In the genomic region with DNA sequence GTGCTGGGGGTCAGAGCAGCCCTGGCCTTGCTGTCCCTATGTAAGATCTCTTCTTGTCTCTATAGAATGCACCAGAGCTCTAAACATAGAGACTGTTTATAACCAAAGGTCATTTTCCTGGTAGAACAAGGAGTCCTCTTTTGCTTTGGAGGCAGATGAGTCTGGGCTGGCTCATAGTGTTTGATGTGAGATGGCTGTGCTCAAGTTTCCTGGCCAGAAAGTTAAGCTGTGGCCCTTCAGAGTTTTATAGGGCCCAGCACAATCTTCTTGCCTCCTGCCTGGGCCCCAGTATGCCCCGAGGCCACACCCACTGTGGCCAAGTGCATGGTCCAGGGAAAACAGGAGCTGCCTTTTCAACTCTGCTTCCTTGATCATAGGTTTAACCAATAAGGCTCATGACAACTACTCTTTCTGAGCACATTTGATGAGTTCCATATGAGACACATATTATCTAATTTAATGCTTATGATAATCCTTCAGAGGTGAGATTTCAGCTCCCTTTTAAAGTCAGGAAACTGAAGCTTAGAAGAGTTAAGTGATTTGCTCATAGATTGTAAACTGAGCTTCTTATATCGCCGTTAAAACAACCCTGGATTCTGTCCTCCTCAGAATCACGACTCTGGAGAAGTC, we compare ENCODE assay signal across 26 cellular contexts.
DNase-seq lines count a peak whose midpoint lies in the region; ATAC-seq and TF ChIP-seq lines count a peak whose summit lies in the region.
"Had no signal": no experiment of that assay in that cellular context is flagged by ENCODE, and none has a peak within 500 bp of the region (broad histone marks: within the 10 kb centered on the region; RNA-seq: fewer than 3 reads in every experiment).

No MANE protein-coding gene starts in this region.

- peak overlapping the region; percentile 25 for H4K8ac ChIP-seq in trophoblast cell (ENCODE audit: low read depth, low read length)

- no peaks in the 10 kb centered on the region for H3F3A ChIP-seq in SK-N-SH (replicated peaks; ENCODE audit: insufficient read depth)

- H2AFZ ChIP-seq in hepatocyte: no peak overlapping the region
- peak overlapping the region; percentile 30 for H2AFZ ChIP-seq in trophoblast cell (ENCODE audit: insufficient read depth, low read length, poor library complexity)
- no peak overlapping the region for H2AFZ ChIP-seq in SK-N-SH (ENCODE audit: low read depth)

- no peaks in the 10 kb centered on the region for H3K9me2 ChIP-seq in hepatocyte (replicated peaks; ENCODE audit: insufficient read depth)
- H3K9me2 ChIP-seq in SK-N-SH: no peaks in the 10 kb centered on the region

- 48% methylated on average over 4 of the region's 4 CpGs for WGBS in hepatocyte (ENCODE audit: low lambda C conversion rate, missing lambda C conversion rate)
- no CpG with 5 or more reads among the region's 4 CpGs for WGBS in trophoblast cell (ENCODE audit: extremely low coverage, insufficient coverage, insufficient read length)
- 44% methylated on average over 4 of the region's 4 CpGs for WGBS in SK-N-SH (ENCODE audit: low lambda C conversion rate)

- peak overlapping the region; percentile 73 for H2AK5ac ChIP-seq in trophoblast cell (ENCODE audit: low read length)

- TF ChIP-seq CTCF in hepatocyte (IDR thresholded peaks at IDR 0.05; ENCODE audit: poor library complexity) (no peak), SK-N-SH (IDR thresholded peaks at IDR 0.05) (no peak)

- peak overlapping the region; percentile 70 for H2BK12ac ChIP-seq in trophoblast cell (ENCODE audit: low read length)

- CTCF ChIA-PET in SK-N-SH (lab: Yijun Ruan, JAX): interaction anchor here (0.6 to 0.9 kb wide), 2 partner anchors 14 to 502 kb away, joined by 3 to 4 read pairs; no protein-coding TSS in a partner anchor

- H3K79me2 ChIP-seq in hepatocyte (no peaks in the 10 kb centered on the region), trophoblast cell (ENCODE audit: control insufficient read depth, insufficient read depth, low read length, poor library complexity) (peaks cover 1% of the 10 kb centered on the region), SK-N-SH (ENCODE audit: insufficient read depth) (no peaks in the 10 kb centered on the region)

- H3K27ac Mint-ChIP-seq in CD4-positive, CD25-positive, alpha-beta regulatory T cell: peak overlapping the region in 2 of 3 donors; percentile 1 to 28
- H3K27ac Mint-ChIP-seq in stimulated activated memory B cell treated with anti-CD40 and anti-IgM and Interleukin-4, amounts not matched to agents 10 μg/mL and 1 μg/mL and 100 μg/mL, for 72 hours: no peak overlapping the region
- H3K27ac Mint-ChIP-seq: activated T-cell treated with anti-CD3 and anti-CD28 coated beads, Interleukin-2, amount 50 U/mL, for 24 hours; natural killer cell treated with Interleukin-12 subunit alpha and Interleukin-12 subunit beta and Interleukin-15 and Interleukin-18, amount 100 ng/mL, for 72 hours; stimulated activated naive CD8-positive, alpha-beta T cell treated with anti-CD3 and anti-CD28 coated beads, Interleukin-15, amount 100 ng/mL, for 72 hours had no signal

- peaks cover 4% of the 10 kb centered on the region for H3K27me3 Mint-ChIP-seq in CD4-positive, CD25-positive, alpha-beta regulatory T cell
- peaks cover 11% of the 10 kb centered on the region for H3K27me3 Mint-ChIP-seq in stimulated activated memory B cell treated with anti-CD40 and anti-IgM and Interleukin-4, amounts not matched to agents 10 μg/mL and 1 μg/mL and 100 μg/mL, for 72 hours

- H3K36me3 ChIP-seq in CD4-positive, CD25-positive, alpha-beta regulatory T cell (ENCODE audit: control insufficient read depth, insufficient read depth, low read length): no peaks in the 10 kb centered on the region
- H3K36me3 ChIP-seq in hepatocyte (replicated peaks; ENCODE audit: insufficient read depth, low read depth) (no peaks in the 10 kb centered on the region), trophoblast cell (ENCODE audit: control insufficient read depth in 1 of 2, insufficient read depth in 2 of 2, low read length in 2 of 2) (no peaks in the 10 kb centered on the region), SK-N-SH (replicated peaks in 1 of 2; ENCODE audit: control insufficient read depth in 1 of 2, insufficient read depth in 2 of 2, low read length in 1 of 2) (no peaks in the 10 kb centered on the region)
- H3K36me3 ChIP-seq: heart left ventricle, pancreas, upper lobe of left lung had no signal

- H4K20me1 ChIP-seq in hepatocyte (ENCODE audit: insufficient read depth, poor library complexity, severe bottlenecking) (no peaks in the 10 kb centered on the region), SK-N-SH (ENCODE audit: insufficient read depth) (no peaks in the 10 kb centered on the region)

- no peak overlapping the region for H3K14ac ChIP-seq in trophoblast cell (ENCODE audit: low read length)

- DNase-seq in CD4-positive, CD25-positive, alpha-beta regulatory T cell: no peak
- peak; percentile 94 for DNase-seq in SK-N-DZ (ENCODE audit: low spot score)
- no peak for DNase-seq in hepatocyte (ENCODE audit: low spot score)
- DNase-seq in trophoblast cell: no peak
- no peak for DNase-seq in SK-N-SH
- DNase-seq in HUDEP-2 (lab: John Stamatoyannopoulos, UW; ENCODE audit: unreplicated experiment in 76 of 76): no peak
- DNase-seq: activated CD4-positive, alpha-beta T cell treated with anti-CD3 and anti-CD28 coated beads for 48 hours; activated T-cell treated with anti-CD3 and anti-CD28 coated beads, Interleukin-2, amount 50 U/mL, for 24 hours; cortex of kidney; EL; H9; mesenchymal stem cell; NCI-H1048; NCI-H187; NCI-H526 treated with DMSO at 0.1 percent for 48 hours; pancreas; stimulated activated CD4-positive, alpha-beta T cell treated with anti-CD3 and anti-CD28 coated beads, Interleukin-12 subunit alpha, Interleukin-12 subunit beta, amount 100 ng/mL, for 4 hours; stimulated activated naive CD8-positive, alpha-beta T cell treated with anti-CD3 and anti-CD28 coated beads, Interleukin-15, amount 100 ng/mL, for 72 hours had no signal

- no peaks in the 10 kb centered on the region for H3K4me1 ChIP-seq in CD4-positive, CD25-positive, alpha-beta regulatory T cell (ENCODE audit: control insufficient read depth, insufficient read depth, low read length, poor library complexity, severe bottlenecking)
- H3K4me1 ChIP-seq in hepatocyte (ENCODE audit: insufficient read depth): no peaks in the 10 kb centered on the region
- H3K4me1 ChIP-seq in trophoblast cell (ENCODE audit: control insufficient read depth in 1 of 2, insufficient read depth in 2 of 2, low read length in 2 of 2): peaks cover 11 to 17% of the 10 kb centered on the region in 2 experiments
- H3K4me1 ChIP-seq in SK-N-SH (ENCODE audit: control insufficient read depth in 1 of 2, insufficient read depth in 2 of 2, low read depth in 1 of 2, low read length in 1 of 2): no peaks in the 10 kb centered on the region
- H3K4me1 ChIP-seq: heart left ventricle, pancreas had no signal

- H2BK5ac ChIP-seq in trophoblast cell (ENCODE audit: low read depth, low read length, poor library complexity): no peak overlapping the region

- H3K27ac ChIP-seq in CD4-positive, CD25-positive, alpha-beta regulatory T cell (ENCODE audit: insufficient read depth, low read length, poor library complexity, severe bottlenecking): no peak overlapping the region
- H3K27ac ChIP-seq in hepatocyte: peak overlapping the region; percentile 91
- H3K27ac ChIP-seq in trophoblast cell (ENCODE audit: low read depth, low read length): peak overlapping the region; percentile 15
- no peak overlapping the region for H3K27ac ChIP-seq in SK-N-SH (ENCODE audit: low read depth in 2 of 2, low read length in 1 of 2)
- H3K27ac ChIP-seq: A549, heart left ventricle, pancreas, SK-N-MC, VCaP had no signal

- H3K4me3 Mint-ChIP-seq in CD4-positive, CD25-positive, alpha-beta regulatory T cell: no peak overlapping the region
- H3K4me3 Mint-ChIP-seq in stimulated activated memory B cell treated with anti-CD40 and anti-IgM and Interleukin-4, amounts not matched to agents 10 μg/mL and 1 μg/mL and 100 μg/mL, for 72 hours: no peak overlapping the region
- H3K4me3 Mint-ChIP-seq: activated T-cell treated with anti-CD3 and anti-CD28 coated beads, Interleukin-2, amount 50 U/mL, for 24 hours; H9; natural killer cell treated with Interleukin-12 subunit alpha and Interleukin-12 subunit beta and Interleukin-15 and Interleukin-18, amount 100 ng/mL, for 72 hours; stimulated activated naive CD8-positive, alpha-beta T cell treated with anti-CD3 and anti-CD28 coated beads, Interleukin-15, amount 100 ng/mL, for 72 hours had no signal

- no peak for TF ChIP-seq RAD21 in SK-N-SH (IDR thresholded peaks at IDR 0.05; ENCODE audit: low read length)

- peaks cover 0 to 1% (median 0%) of the 10 kb centered on the region in 7 donors for H3K9me3 Mint-ChIP-seq in CD4-positive, CD25-positive, alpha-beta regulatory T cell
- peaks cover 12% of the 10 kb centered on the region for H3K9me3 Mint-ChIP-seq in stimulated activated memory B cell treated with anti-CD40 and anti-IgM and Interleukin-4, amounts not matched to agents 10 μg/mL and 1 μg/mL and 100 μg/mL, for 72 hours
- H3K9me3 Mint-ChIP-seq: activated T-cell treated with anti-CD3 and anti-CD28 coated beads, Interleukin-2, amount 50 U/mL, for 24 hours; natural killer cell treated with Interleukin-12 subunit alpha and Interleukin-12 subunit beta and Interleukin-15 and Interleukin-18, amount 100 ng/mL, for 72 hours; stimulated activated naive CD8-positive, alpha-beta T cell treated with anti-CD3 and anti-CD28 coated beads, Interleukin-15, amount 100 ng/mL, for 72 hours had no signal

- peaks cover 9% of the 10 kb centered on the region for H3K79me1 ChIP-seq in trophoblast cell (ENCODE audit: low read length)

- H3K4me1 Mint-ChIP-seq in CD4-positive, CD25-positive, alpha-beta regulatory T cell: peaks cover 0 to 2% (median 0%) of the 10 kb centered on the region in 4 donors
- H3K4me1 Mint-ChIP-seq in stimulated activated memory B cell treated with anti-CD40 and anti-IgM and Interleukin-4, amounts not matched to agents 10 μg/mL and 1 μg/mL and 100 μg/mL, for 72 hours: no peaks in the 10 kb centered on the region
- H3K4me1 Mint-ChIP-seq: stimulated activated naive CD8-positive, alpha-beta T cell treated with anti-CD3 and anti-CD28 coated beads, Interleukin-15, amount 100 ng/mL, for 72 hours had no signal

- TF ChIP-seq EP300 in SK-N-SH (IDR thresholded peaks at IDR 0.05; ENCODE audit: borderline replicate concordance in 1 of 2, low read depth in 1 of 2, low read length in 1 of 2): no peak

- no peaks in the 10 kb centered on the region for H3K36me3 Mint-ChIP-seq in CD4-positive, CD25-positive, alpha-beta regulatory T cell
- no peaks in the 10 kb centered on the region for H3K36me3 Mint-ChIP-seq in stimulated activated memory B cell treated with anti-CD40 and anti-IgM and Interleukin-4, amounts not matched to agents 10 μg/mL and 1 μg/mL and 100 μg/mL, for 72 hours
- H3K36me3 Mint-ChIP-seq: natural killer cell treated with Interleukin-12 subunit alpha and Interleukin-12 subunit beta and Interleukin-15 and Interleukin-18, amount 100 ng/mL, for 72 hours had no signal

- no peaks in the 10 kb centered on the region for H3K9me3 ChIP-seq in CD4-positive, CD25-positive, alpha-beta regulatory T cell (ENCODE audit: control insufficient read depth in 2 of 2, low read length in 2 of 2)
- H3K9me3 ChIP-seq in hepatocyte (ENCODE audit: low read depth) (no peaks in the 10 kb centered on the region), trophoblast cell (ENCODE audit: insufficient read depth, low read depth, low read length) (peaks cover 3% of the 10 kb centered on the region), SK-N-SH (no peaks in the 10 kb centered on the region; the same call in 1 of the 2 replicates)
- H3K9me3 ChIP-seq: A549, pancreas, upper lobe of left lung had no signal

- no peak overlapping the region for H3K18ac ChIP-seq in trophoblast cell (ENCODE audit: low read length)

- no peak overlapping the region for H3K4me3 ChIP-seq in CD4-positive, CD25-positive, alpha-beta regulatory T cell (ENCODE audit: low read depth, low read length)
- no peak overlapping the region for H3K4me3 ChIP-seq in hepatocyte
- H3K4me3 ChIP-seq in trophoblast cell (ENCODE audit: low read depth, low read length): no peak overlapping the region
- H3K4me3 ChIP-seq in SK-N-SH (ENCODE audit: low read depth in 2 of 2, low read length in 1 of 2): no peak overlapping the region
- H3K4me3 ChIP-seq: A549, heart left ventricle, pancreas, SK-N-MC, upper lobe of left lung had no signal

- no peak overlapping the region for H4K12ac ChIP-seq in trophoblast cell (ENCODE audit: low read depth, low read length)

- peak overlapping the region; percentile 43 for H2BK120ac ChIP-seq in trophoblast cell (ENCODE audit: insufficient read depth, low read length, poor library complexity)

- H4K91ac ChIP-seq in trophoblast cell (ENCODE audit: low read depth, low read length): peak overlapping the region; percentile 72

- no peak for ATAC-seq in CD4-positive, CD25-positive, alpha-beta regulatory T cell (ENCODE audit: low read depth in 2 of 2)
- no peak for ATAC-seq in stimulated activated memory B cell treated with anti-CD40 and anti-IgM and Interleukin-4, amounts not matched to agents 10 μg/mL and 1 μg/mL and 100 μg/mL, for 72 hours
- no peak for ATAC-seq in HG02678 (IDR thresholded peaks at IDR 0.05; ENCODE audit: unreplicated experiment)
- ATAC-seq: stimulated activated naive CD8-positive, alpha-beta T cell treated with anti-CD3 and anti-CD28 coated beads, Interleukin-15, amount 100 ng/mL, for 72 hours had no signal

- H3K27me3 ChIP-seq in CD4-positive, CD25-positive, alpha-beta regulatory T cell (ENCODE audit: control insufficient read depth, insufficient read depth, low read length): peaks cover 3% of the 10 kb centered on the region
- H3K27me3 ChIP-seq in hepatocyte (no peaks in the 10 kb centered on the region), trophoblast cell (ENCODE audit: insufficient read depth, low read length) (no peaks in the 10 kb centered on the region), SK-N-SH (ENCODE audit: insufficient read depth) (no peaks in the 10 kb centered on the region)
- H3K27me3 ChIP-seq: pancreas, upper lobe of left lung had no signal

- H3K4me2 ChIP-seq in hepatocyte (no peak overlapping the region), trophoblast cell (ENCODE audit: low read length) (no peak overlapping the region), SK-N-SH (no peak overlapping the region)
- H3K4me2 ChIP-seq: A549 had no signal

- H3K23ac ChIP-seq in trophoblast cell (ENCODE audit: low read length): no peak overlapping the region

- POLR2A ChIA-PET in SK-N-SH (lab: Yijun Ruan, JAX): no interaction called here

- H3K9ac ChIP-seq in trophoblast cell (ENCODE audit: low read length) (no peak overlapping the region), SK-N-SH (no peak overlapping the region)

- no peak overlapping the region for H3K4ac ChIP-seq in trophoblast cell (ENCODE audit: low read depth, low read length)

Comparison
In these comparisons a context has a peak if more than half of its experiments do, and no peak if none do; other contexts are left out.
1. H3K27ac ChIP-seq: peak in hepatocyte (single experiment) and trophoblast cell (single experiment); none in CD4-positive, CD25-positive, alpha-beta regulatory T cell (single experiment) and SK-N-SH (0 of 2).